ENCODE assay signal across 1 cellular context in the genomic region with DNA sequence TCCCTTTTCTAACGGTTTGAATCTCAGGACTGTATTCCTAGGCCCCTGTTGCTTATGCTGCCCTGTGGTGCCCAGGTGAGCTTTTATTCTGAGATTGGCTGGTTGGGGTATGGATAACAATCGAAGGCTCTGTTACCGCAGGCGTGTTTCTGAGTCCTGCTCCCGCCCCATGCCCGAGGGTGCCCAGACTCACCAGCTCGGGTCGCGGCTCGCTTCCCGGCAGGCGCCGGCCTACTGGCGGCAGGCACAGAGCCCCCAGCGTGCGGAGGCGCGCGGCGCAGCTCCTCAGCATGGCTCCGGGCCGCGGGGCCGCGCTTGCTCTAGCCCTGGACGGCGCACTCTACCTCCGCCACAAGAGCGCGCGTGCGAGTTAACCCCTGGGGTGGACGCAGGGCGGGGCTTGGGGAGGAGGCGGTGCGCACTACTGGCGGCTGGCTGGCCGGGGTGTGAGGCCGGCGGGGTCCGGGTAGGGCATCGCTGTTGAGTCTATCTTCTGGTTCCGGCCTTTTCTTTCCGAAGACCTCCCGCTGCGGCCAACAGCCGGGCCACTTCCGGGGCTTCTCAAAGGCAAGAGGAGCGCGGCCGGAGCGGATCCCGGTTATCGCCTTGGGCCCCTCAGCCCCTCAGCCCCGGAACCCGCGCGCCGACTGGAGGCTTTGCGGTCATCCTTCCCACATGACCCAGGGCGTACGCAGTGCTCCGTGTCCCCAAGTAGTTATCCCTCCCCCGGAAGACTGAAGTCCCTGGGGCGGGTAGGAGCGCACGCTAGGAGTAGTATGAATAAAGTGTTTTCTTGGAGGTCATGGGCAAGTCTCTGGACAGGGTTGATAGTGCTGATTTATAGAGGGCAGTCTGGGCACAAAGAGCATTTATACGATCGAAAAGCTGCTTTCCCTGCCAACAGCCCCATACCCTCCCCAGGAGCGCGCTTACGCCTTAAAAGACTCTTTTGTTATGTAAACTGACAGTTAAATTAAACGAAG.
TF ChIP-seq lines count a peak whose summit lies in the region.

TSS of gene THEM4 (minus strand) at position 345 of the 983 bp plus-strand sequence. CDS start at position 292, 53 bp downstream.

TF ChIP-seq in K562, 482 proteins besides CTCF, POLR2A, EP300 and RAD21 (continued from another document and continues in another):
- TF ChIP-seq PCBP1 (IDR thresholded peaks at IDR 0.05; ENCODE audit: low read depth, low read length, poor library complexity, severe bottlenecking), result peak; percentile 64
- TF ChIP-seq FOXK2 (conservative IDR thresholded peaks at IDR 0.05 in 1 of 2, IDR thresholded peaks at IDR 0.05 in 1 of 2; ENCODE audit: low read depth in 2 of 2), result peak; percentile 64 to 69; a peak in 2 of 4 replicates
- peak; percentile 22; the same call in 1 of the 2 replicates for TF ChIP-seq CBX5 (IDR thresholded peaks at IDR 0.05; ENCODE audit: borderline replicate concordance, low read depth)
- peak; percentile 84; the same call in 1 of the 2 replicates for TF ChIP-seq E2F1 (CRISPR knock-in tag; IDR thresholded peaks at IDR 0.05)
- TF ChIP-seq ELF1 (tag; IDR thresholded peaks at IDR 0.05), result peak; percentile 96
- TF ChIP-seq BRCA1 (IDR thresholded peaks at IDR 0.05), result no peak
- TF ChIP-seq BRCA1 (CRISPR knock-in tag; IDR thresholded peaks at IDR 0.05), result no peak
- peak; percentile 77 for TF ChIP-seq POLR2AphosphoS5 (IDR thresholded peaks at IDR 0.05; ENCODE audit: control insufficient read depth, insufficient read depth, low read depth, low read length)
- TF ChIP-seq SPI1 (IDR thresholded peaks at IDR 0.05; ENCODE audit: borderline replicate concordance, low read depth, low read length), result no peak
- TF ChIP-seq, protein P1, sequence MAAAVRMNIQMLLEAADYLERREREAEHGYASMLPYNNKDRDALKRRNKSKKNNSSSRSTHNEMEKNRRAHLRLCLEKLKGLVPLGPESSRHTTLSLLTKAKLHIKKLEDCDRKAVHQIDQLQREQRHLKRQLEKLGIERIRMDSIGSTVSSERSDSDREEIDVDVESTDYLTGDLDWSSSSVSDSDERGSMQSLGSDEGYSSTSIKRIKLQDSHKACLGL (CRISPR knock-in tag; IDR thresholded peaks at IDR 0.05; ENCODE audit: borderline replicate concordance, poor library complexity, severe bottlenecking), result peak; percentile 13
- TF ChIP-seq USF1 (CRISPR knock-in tag; IDR thresholded peaks at IDR 0.05), result peak; percentile 76
- no peak for TF ChIP-seq EWSR1 (IDR thresholded peaks at IDR 0.05; ENCODE audit: borderline replicate concordance, low read depth, partially characterized antibody)
- TF ChIP-seq SLC30A9 (CRISPR knock-in tag; IDR thresholded peaks at IDR 0.05), result no peak
- no peak for TF ChIP-seq SMAD3 (CRISPR knock-in tag; conservative IDR thresholded peaks at IDR 0.05)
- TF ChIP-seq, protein P2, sequence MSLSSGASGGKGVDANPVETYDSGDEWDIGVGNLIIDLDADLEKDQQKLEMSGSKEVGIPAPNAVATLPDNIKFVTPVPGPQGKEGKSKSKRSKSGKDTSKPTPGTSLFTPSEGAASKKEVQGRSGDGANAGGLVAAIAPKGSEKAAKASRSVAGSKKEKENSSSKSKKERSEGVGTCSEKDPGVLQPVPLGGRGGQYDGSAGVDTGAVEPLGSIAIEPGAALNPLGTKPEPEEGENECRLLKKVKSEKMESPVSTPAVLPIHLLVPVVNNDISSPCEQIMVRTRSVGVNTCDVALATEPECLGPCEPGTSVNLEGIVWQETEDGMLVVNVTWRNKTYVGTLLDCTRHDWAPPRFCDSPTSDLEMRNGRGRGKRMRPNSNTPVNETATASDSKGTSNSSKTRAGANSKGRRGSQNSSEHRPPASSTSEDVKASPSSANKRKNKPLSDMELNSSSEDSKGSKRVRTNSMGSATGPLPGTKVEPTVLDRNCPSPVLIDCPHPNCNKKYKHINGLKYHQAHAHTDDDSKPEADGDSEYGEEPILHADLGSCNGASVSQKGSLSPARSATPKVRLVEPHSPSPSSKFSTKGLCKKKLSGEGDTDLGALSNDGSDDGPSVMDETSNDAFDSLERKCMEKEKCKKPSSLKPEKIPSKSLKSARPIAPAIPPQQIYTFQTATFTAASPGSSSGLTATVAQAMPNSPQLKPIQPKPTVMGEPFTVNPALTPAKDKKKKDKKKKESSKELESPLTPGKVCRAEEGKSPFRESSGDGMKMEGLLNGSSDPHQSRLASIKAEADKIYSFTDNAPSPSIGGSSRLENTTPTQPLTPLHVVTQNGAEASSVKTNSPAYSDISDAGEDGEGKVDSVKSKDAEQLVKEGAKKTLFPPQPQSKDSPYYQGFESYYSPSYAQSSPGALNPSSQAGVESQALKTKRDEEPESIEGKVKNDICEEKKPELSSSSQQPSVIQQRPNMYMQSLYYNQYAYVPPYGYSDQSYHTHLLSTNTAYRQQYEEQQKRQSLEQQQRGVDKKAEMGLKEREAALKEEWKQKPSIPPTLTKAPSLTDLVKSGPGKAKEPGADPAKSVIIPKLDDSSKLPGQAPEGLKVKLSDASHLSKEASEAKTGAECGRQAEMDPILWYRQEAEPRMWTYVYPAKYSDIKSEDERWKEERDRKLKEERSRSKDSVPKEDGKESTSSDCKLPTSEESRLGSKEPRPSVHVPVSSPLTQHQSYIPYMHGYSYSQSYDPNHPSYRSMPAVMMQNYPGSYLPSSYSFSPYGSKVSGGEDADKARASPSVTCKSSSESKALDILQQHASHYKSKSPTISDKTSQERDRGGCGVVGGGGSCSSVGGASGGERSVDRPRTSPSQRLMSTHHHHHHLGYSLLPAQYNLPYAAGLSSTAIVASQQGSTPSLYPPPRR (CRISPR knock-in tag; IDR thresholded peaks at IDR 0.05; ENCODE audit: borderline replicate concordance), result no peak
- peak; percentile 83 for TF ChIP-seq ETS1 (conservative IDR thresholded peaks at IDR 0.05; ENCODE audit: control insufficient read depth, low read depth, low read length)
- TF ChIP-seq FOXO4 (CRISPR knock-in tag; IDR thresholded peaks at IDR 0.05), result no peak
- TF ChIP-seq, protein P3, sequence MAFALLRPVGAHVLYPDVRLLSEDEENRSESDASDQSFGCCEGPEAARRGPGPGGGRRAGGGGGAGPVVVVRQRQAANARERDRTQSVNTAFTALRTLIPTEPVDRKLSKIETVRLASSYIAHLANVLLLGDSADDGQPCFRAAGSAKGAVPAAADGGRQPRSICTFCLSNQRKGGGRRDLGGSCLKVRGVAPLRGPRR (CRISPR knock-in tag; IDR thresholded peaks at IDR 0.05), result no peak
- peak; percentile 99 for TF ChIP-seq RBFOX2 (IDR thresholded peaks at IDR 0.05; ENCODE audit: low read depth, low read length)
- peak; percentile 75 for TF ChIP-seq HNRNPLL (IDR thresholded peaks at IDR 0.05; ENCODE audit: low read depth, low read length, poor library complexity, severe bottlenecking)
- TF ChIP-seq PHF8 (IDR thresholded peaks at IDR 0.05; ENCODE audit: borderline replicate concordance, low read length), result peak; percentile 93
- no peak for TF ChIP-seq SAFB2 (IDR thresholded peaks at IDR 0.05; ENCODE audit: borderline replicate concordance, low read depth, low read length, severe bottlenecking)
- peak; percentile 91 for TF ChIP-seq TAF9B (IDR thresholded peaks at IDR 0.05; ENCODE audit: partially characterized antibody)
- peak; percentile 88 for TF ChIP-seq EP400 (IDR thresholded peaks at IDR 0.05)
- no peak for TF ChIP-seq ZC3H8 (IDR thresholded peaks at IDR 0.05)
- peak; percentile 81 for TF ChIP-seq MBD2 (IDR thresholded peaks at IDR 0.05; ENCODE audit: borderline replicate concordance, low read depth)
- TF ChIP-seq RB1 (IDR thresholded peaks at IDR 0.05; ENCODE audit: low read depth), result peak; percentile 92
- TF ChIP-seq, protein P4, sequence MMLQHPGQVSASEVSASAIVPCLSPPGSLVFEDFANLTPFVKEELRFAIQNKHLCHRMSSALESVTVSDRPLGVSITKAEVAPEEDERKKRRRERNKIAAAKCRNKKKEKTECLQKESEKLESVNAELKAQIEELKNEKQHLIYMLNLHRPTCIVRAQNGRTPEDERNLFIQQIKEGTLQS (IDR thresholded peaks at IDR 0.05), result 0 out of 2 replicates have a peak, but pooled peaks have one; percentile 26
- TF ChIP-seq, protein P4 (CRISPR knock-in tag; conservative IDR thresholded peaks at IDR 0.05), result peak; percentile 84; the same call in 1 of the 2 replicates
- 0 out of 2 replicates have a peak, but pooled peaks have one; percentile 35 for TF ChIP-seq LEF1 (IDR thresholded peaks at IDR 0.05)
- no peak for TF ChIP-seq RUNX1 (IDR thresholded peaks at IDR 0.05; ENCODE audit: low read depth)
- TF ChIP-seq ZNF280A (IDR thresholded peaks at IDR 0.05; ENCODE audit: low read depth, partially characterized antibody), result no peak
- TF ChIP-seq, protein P5, sequence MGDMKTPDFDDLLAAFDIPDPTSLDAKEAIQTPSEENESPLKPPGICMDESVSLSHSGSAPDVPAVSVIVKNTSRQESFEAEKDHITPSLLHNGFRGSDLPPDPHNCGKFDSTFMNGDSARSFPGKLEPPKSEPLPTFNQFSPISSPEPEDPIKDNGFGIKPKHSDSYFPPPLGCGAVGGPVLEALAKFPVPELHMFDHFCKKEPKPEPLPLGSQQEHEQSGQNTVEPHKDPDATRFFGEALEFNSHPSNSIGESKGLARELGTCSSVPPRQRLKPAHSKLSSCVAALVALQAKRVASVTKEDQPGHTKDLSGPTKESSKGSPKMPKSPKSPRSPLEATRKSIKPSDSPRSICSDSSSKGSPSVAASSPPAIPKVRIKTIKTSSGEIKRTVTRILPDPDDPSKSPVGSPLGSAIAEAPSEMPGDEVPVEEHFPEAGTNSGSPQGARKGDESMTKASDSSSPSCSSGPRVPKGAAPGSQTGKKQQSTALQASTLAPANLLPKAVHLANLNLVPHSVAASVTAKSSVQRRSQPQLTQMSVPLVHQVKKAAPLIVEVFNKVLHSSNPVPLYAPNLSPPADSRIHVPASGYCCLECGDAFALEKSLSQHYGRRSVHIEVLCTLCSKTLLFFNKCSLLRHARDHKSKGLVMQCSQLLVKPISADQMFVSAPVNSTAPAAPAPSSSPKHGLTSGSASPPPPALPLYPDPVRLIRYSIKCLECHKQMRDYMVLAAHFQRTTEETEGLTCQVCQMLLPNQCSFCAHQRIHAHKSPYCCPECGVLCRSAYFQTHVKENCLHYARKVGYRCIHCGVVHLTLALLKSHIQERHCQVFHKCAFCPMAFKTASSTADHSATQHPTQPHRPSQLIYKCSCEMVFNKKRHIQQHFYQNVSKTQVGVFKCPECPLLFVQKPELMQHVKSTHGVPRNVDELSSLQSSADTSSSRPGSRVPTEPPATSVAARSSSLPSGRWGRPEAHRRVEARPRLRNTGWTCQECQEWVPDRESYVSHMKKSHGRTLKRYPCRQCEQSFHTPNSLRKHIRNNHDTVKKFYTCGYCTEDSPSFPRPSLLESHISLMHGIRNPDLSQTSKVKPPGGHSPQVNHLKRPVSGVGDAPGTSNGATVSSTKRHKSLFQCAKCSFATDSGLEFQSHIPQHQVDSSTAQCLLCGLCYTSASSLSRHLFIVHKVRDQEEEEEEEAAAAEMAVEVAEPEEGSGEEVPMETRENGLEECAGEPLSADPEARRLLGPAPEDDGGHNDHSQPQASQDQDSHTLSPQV (IDR thresholded peaks at IDR 0.05), result no peak
